In genomic region chr4:145909331-145909730, GRCh38 we compare ENCODE assay signal across 8 cellular contexts. TPM values are rescaled to one million over a fixed set of nuclear protein-coding genes. Genes with fewer than 3 reads are reported as not detected.
DNase-seq lines count a peak whose midpoint lies in the region; ATAC-seq, FAIRE-seq and TF ChIP-seq lines count a peak whose summit lies in the region.

No MANE protein-coding gene starts in this region.

- no peak overlapping the region for H3K27ac Mint-ChIP-seq in activated CD4-positive, alpha-beta memory T cell treated with anti-CD3 and anti-CD28 coated beads for 36 hours
- no peak overlapping the region for H3K27ac Mint-ChIP-seq in HFFc6

- TF ChIP-seq CTCF in fibroblast of the aortic adventitia (IDR thresholded peaks at IDR 0.05; ENCODE audit: insufficient read depth, low read length) (no peak), pancreas (IDR thresholded peaks at IDR 0.05) (no peak), HFFc6 (IDR thresholded peaks at IDR 0.05) (no peak)

- H3K4me3 ChIP-seq in fibroblast of the aortic adventitia (ENCODE audit: low read depth, low read length) (no peak overlapping the region), pancreas (peak overlapping the region in 2 of 4 donors; percentile 27 to 28)

- WGBS in pancreas, 2 donors: 60 to 66% methylated on average over 6 of the region's 6 CpGs

- peaks cover 14% of the 10 kb centered on the region for H3K4me1 Mint-ChIP-seq in activated CD4-positive, alpha-beta memory T cell treated with anti-CD3 and anti-CD28 coated beads for 36 hours (ENCODE audit: low read depth)
- H3K4me1 Mint-ChIP-seq in HFFc6 (ENCODE audit: low read depth): peaks cover 34% of the 10 kb centered on the region

- DNase-seq in GM04503 (ENCODE audit: low read depth) (peak; percentile 42), NCI-H2029 treated with DMSO at 0.1 percent for 48 hours (lab: John Stamatoyannopoulos, UW) (peak; percentile 41), fibroblast of the aortic adventitia (ENCODE audit: low read depth) (peak; percentile 30), pancreas (peak in 4 of 6 donors; percentile 50 to 68 (median 54)), HFFc6 (no peak)
- DNase-seq in activated CD4-positive, alpha-beta memory T cell treated with anti-CD3 and anti-CD28 coated beads for 36 hours: no peak
- DNase-seq in stimulated activated CD4-positive, alpha-beta T cell treated with anti-CD3 and anti-CD28 coated beads, Interleukin-1b, Interleukin-23, amount 100 ng/mL, for 48 hours: no peak
- no peak for DNase-seq in activated naive CD4-positive, alpha-beta T cell treated with anti-CD3 and anti-CD28 coated beads, Interleukin-2, amount 50 U/mL, for 16 hours

- H3K36me3 ChIP-seq in pancreas: no peaks in the 10 kb centered on the region

- CTCF ChIA-PET in activated CD4-positive, alpha-beta memory T cell treated with anti-CD3 and anti-CD28 coated beads for 36 hours (lab: Charles Lee): no interaction called here

- ATAC-seq in pancreas: peak; percentile 90 to 95 (median 93)

- peaks cover 3% of the 10 kb centered on the region for H3K36me3 Mint-ChIP-seq in activated CD4-positive, alpha-beta memory T cell treated with anti-CD3 and anti-CD28 coated beads for 36 hours
- peaks cover 6% of the 10 kb centered on the region; the same call in 1 of the 2 replicates for H3K36me3 Mint-ChIP-seq in HFFc6 (ENCODE audit: low read depth)

- no peaks in the 10 kb centered on the region for H3K9me3 Mint-ChIP-seq in activated CD4-positive, alpha-beta memory T cell treated with anti-CD3 and anti-CD28 coated beads for 36 hours
- no peaks in the 10 kb centered on the region for H3K9me3 Mint-ChIP-seq in HFFc6

- H3K4me1 ChIP-seq in pancreas: peaks cover 3 to 13% (median 4%) of the 10 kb centered on the region in 3 donors

- H3K27ac ChIP-seq in pancreas: peak overlapping the region; percentile 7 to 60 (median 31)

- no peaks in the 10 kb centered on the region for H3K27me3 ChIP-seq in pancreas

- intact Hi-C loops in pancreas (cut with DNase I): no loop called here
- intact Hi-C loops in activated CD4-positive, alpha-beta memory T cell treated with anti-CD3 and anti-CD28 coated beads for 36 hours (cut with micrococcal nuclease): no loop called here

- POLR2A ChIA-PET in activated CD4-positive, alpha-beta memory T cell treated with anti-CD3 and anti-CD28 coated beads for 36 hours (lab: Charles Lee): no interaction called here

- H3K9me3 ChIP-seq in pancreas: no peaks in the 10 kb centered on the region

- FAIRE-seq in pancreas (lab: Jason Lieb, UNC): peak; percentile 71

- H3K27me3 Mint-ChIP-seq in activated CD4-positive, alpha-beta memory T cell treated with anti-CD3 and anti-CD28 coated beads for 36 hours: no peaks in the 10 kb centered on the region
- no peaks in the 10 kb centered on the region for H3K27me3 Mint-ChIP-seq in HFFc6 (ENCODE audit: insufficient read depth)

- H3K4me3 Mint-ChIP-seq in activated CD4-positive, alpha-beta memory T cell treated with anti-CD3 and anti-CD28 coated beads for 36 hours: no peak overlapping the region
- H3K4me3 Mint-ChIP-seq in HFFc6: no peak overlapping the region

RNA-seq across cellular contexts. Expression of gene ZNF827, which starts 29.3 kb away (rescaled TPM):
- 10.7 and 16.7 TPM in 2 replicates for total RNA-seq in fibroblast of the aortic adventitia (ENCODE audit: low replicate concordance)
- 10 to 100 TPM in 1 of 6 donors, 1 to 10 TPM in 5; 4.0 to 13.8 (median 5.3) TPM for total RNA-seq in pancreas
- 1 to 10 TPM; 3.8 to 4.1 TPM for polyA plus RNA-seq in pancreas
- 10 to 100 TPM; 17.3 to 17.7 TPM for total RNA-seq in activated CD4-positive, alpha-beta memory T cell treated with anti-CD3 and anti-CD28 coated beads for 36 hours
- total RNA-seq in HFFc6 (2021; fragmentation: NEBNext Ultra II Directional; extraction: Animal tissue kit (Norgen Biotek cat#: 25700)): 10 to 100 TPM; 15.8 to 22.4 (median 17.6) TPM

Comparison
In these comparisons a context has a peak if more than half of its experiments do, and no peak if none do; other contexts are left out.
1. DNase-seq: peak in GM04503 (single experiment), NCI-H2029 treated with DMSO at 0.1 percent for 48 hours (single experiment), fibroblast of the aortic adventitia (single experiment) and pancreas (4 of 6); none in activated CD4-positive, alpha-beta memory T cell treated with anti-CD3 and anti-CD28 coated beads for 36 hours (single experiment), HFFc6 (single experiment), stimulated activated CD4-positive, alpha-beta T cell treated with anti-CD3 and anti-CD28 coated beads, Interleukin-1b, Interleukin-23, amount 100 ng/mL, for 48 hours (single experiment) and activated naive CD4-positive, alpha-beta T cell treated with anti-CD3 and anti-CD28 coated beads, Interleukin-2, amount 50 U/mL, for 16 hours (single experiment).